In the genomic region with DNA sequence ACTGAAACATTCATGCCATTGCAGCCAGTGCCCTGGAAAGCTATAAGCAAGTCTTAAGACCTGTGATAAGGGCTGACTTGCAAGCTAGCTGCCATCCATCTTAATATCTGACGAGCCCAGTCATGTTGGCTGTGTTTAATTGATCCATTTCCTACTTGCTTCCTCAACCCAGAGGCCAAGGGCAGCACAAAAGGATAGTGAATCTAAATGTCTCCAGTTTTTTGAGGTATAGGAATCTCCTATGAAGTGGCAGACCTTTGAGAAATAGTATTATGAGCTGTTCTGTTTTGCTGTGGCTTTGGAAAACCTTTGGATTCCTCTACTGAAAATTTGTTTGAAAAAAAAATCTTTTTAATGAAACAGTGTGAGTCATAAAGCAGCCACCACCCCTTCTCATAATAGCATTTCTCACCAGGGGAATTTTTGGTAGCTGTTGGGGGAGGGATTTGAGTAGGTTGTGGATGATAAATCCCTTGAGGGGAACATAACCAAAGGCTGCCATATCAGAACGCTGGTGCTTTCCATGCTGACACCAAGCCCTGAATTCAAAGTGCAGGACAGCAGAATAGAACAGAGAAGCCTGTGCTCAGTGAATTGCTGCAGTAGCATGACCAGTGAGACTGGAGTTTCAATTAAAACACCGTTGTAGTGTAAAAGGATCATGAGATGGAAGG, we compare ENCODE assay signal across 1 cellular context.
TF ChIP-seq lines count a peak whose summit lies in the region.

No MANE protein-coding gene starts in this region.

TF ChIP-seq in K562, 482 proteins besides CTCF, POLR2A, EP300 and RAD21 (continues in another document):
- TF ChIP-seq MCM5 (IDR thresholded peaks at IDR 0.05; ENCODE audit: low read depth) (no peak), HNRNPH1 (optimal IDR thresholded peaks at IDR 0.05; ENCODE audit: low read depth, low read length) (no peak), MTA3 (IDR thresholded peaks at IDR 0.05; ENCODE audit: borderline replicate concordance) (no peak), ARNT (IDR thresholded peaks at IDR 0.05) (no peak), ZFPM2 (CRISPR knock-in tag; IDR thresholded peaks at IDR 0.05) (no peak), ZNF217 (CRISPR knock-in tag; IDR thresholded peaks at IDR 0.05) (no peak), NR2F6 (CRISPR knock-in tag; IDR thresholded peaks at IDR 0.05) (no peak), CBFA2T2 (conservative IDR thresholded peaks at IDR 0.05) (no peak), ZNF311 (CRISPR knock-in tag; IDR thresholded peaks at IDR 0.05) (no peak), LEF1 (IDR thresholded peaks at IDR 0.05) (peak; percentile 29; the same call in 1 of the 2 replicates), NFIC (IDR thresholded peaks at IDR 0.05) (no peak), SMARCE1 (IDR thresholded peaks at IDR 0.05) (peak; percentile 11; the same call in 1 of the 2 replicates), STAT5A (IDR thresholded peaks at IDR 0.05; ENCODE audit: borderline replicate concordance, low read length) (no peak), SETDB1 (IDR thresholded peaks at IDR 0.05; ENCODE audit: low read length) (no peak), ADNP (tag; IDR thresholded peaks at IDR 0.05) (no peak), EP400 (IDR thresholded peaks at IDR 0.05) (no peak), ZNF586 (CRISPR knock-in tag; conservative IDR thresholded peaks at IDR 0.05) (no peak), RCOR1 (IDR thresholded peaks at IDR 0.05; ENCODE audit: borderline replicate concordance in 1 of 2, low read depth in 2 of 2, low read length in 2 of 2) (no peak), ZNF212 (CRISPR knock-in tag; IDR thresholded peaks at IDR 0.05) (no peak), NFRKB (IDR thresholded peaks at IDR 0.05; ENCODE audit: low read depth) (no peak), JUND (IDR thresholded peaks at IDR 0.05; ENCODE audit: borderline replicate concordance, low read depth, low read length) (peak; percentile 45; the same call in 1 of the 2 replicates), JUND (tag; IDR thresholded peaks at IDR 0.05; ENCODE audit: borderline replicate concordance, low read depth, low read length) (0 out of 3 replicates have a peak, but pooled peaks have one; percentile 21), ZNF79 (CRISPR knock-in tag; IDR thresholded peaks at IDR 0.05; ENCODE audit: low read depth) (no peak), CBFA2T3 (IDR thresholded peaks at IDR 0.05) (peak; percentile 53), HDAC3 (IDR thresholded peaks at IDR 0.05; ENCODE audit: borderline replicate concordance, partially characterized antibody) (no peak), SIN3B (IDR thresholded peaks at IDR 0.05; ENCODE audit: low read depth) (no peak)
- TF ChIP-seq, protein P1, sequence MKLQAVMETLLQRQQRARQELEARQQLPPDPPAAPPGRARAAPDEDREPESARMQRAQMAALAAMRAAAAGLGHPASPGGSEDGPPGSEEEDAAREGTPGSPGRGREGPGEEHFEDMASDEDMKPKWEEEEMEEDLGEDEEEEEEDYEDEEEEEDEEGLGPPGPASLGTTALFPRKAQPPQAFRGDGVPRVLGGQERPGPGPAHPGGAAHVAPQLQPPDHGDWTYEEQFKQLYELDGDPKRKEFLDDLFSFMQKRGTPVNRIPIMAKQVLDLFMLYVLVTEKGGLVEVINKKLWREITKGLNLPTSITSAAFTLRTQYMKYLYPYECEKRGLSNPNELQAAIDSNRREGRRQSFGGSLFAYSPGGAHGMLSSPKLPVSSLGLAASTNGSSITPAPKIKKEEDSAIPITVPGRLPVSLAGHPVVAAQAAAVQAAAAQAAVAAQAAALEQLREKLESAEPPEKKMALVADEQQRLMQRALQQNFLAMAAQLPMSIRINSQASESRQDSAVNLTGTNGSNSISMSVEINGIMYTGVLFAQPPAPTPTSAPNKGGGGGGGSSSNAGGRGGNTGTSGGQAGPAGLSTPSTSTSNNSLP (IDR thresholded peaks at IDR 0.05; ENCODE audit: borderline replicate concordance, low read depth, low read length): 0 out of 2 replicates have a peak, but pooled peaks have one; percentile 38
- TF ChIP-seq, protein P2, sequence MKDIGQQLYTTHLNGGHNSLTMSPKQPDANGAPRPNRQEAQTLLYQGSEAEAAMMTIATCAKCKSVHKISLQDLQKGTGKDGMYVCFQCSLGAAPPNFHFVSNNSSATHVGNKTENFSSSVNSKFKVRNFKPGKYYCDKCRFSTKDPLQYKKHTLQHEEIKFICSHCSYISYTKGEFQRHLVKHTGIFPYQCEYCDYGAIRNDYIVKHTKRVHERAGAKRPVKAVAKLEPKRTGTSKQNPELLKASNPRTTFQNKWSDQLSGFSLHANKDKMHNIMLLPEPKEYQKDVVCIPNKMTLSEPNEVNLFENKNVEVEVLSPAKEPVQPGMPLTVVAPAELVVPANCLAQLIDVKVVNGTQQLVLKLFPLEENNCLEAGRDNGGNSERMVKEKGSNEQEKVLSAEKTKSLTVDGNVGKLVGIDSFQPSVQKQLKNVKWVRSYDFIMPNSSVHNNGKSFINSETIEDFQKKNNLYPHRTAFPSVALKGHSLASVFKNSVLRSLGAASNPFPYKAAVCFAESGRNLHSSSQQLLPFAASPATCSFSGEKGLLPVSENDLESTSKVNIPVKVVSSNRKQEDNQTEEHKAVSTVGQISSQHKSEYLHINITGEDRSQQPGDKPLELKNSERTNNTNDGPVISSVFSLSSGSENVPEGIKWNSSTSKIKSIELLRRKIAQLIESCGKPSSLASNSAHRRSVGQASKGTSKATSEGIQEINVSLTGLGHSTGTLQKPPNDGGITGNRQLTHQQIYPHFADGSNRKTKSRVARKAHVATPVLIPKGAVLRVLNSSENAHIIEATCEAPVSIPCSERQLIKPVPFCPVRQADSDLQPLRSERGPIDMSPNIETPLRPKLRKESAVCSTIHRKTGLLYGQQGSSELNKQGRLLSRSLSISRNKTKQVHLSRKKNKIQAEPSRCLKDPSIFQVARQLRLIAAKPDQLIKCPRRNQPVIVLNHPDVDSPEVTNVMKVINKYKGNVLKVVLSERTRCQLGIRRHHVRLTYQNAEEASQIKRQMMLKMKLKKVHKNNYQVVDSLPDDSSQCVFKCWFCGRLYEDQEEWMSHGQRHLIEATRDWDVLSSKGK (CRISPR knock-in tag; IDR thresholded peaks at IDR 0.05): no peak
- TF ChIP-seq, protein P3, sequence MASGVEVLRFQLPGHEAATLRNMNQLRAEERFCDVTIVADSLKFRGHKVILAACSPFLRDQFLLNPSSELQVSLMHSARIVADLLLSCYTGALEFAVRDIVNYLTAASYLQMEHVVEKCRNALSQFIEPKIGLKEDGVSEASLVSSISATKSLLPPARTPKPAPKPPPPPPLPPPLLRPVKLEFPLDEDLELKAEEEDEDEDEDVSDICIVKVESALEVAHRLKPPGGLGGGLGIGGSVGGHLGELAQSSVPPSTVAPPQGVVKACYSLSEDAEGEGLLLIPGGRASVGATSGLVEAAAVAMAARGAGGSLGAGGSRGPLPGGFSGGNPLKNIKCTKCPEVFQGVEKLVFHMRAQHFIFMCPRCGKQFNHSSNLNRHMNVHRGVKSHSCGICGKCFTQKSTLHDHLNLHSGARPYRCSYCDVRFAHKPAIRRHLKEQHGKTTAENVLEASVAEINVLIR (CRISPR knock-in tag; IDR thresholded peaks at IDR 0.05): no peak
- TF ChIP-seq, protein P4, sequence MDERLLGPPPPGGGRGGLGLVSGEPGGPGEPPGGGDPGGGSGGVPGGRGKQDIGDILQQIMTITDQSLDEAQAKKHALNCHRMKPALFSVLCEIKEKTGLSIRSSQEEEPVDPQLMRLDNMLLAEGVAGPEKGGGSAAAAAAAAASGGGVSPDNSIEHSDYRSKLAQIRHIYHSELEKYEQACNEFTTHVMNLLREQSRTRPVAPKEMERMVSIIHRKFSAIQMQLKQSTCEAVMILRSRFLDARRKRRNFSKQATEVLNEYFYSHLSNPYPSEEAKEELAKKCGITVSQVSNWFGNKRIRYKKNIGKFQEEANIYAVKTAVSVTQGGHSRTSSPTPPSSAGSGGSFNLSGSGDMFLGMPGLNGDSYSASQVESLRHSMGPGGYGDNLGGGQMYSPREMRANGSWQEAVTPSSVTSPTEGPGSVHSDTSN (CRISPR knock-in tag; IDR thresholded peaks at IDR 0.05; ENCODE audit: low read depth): no peak
- TF ChIP-seq, protein P4 (tag; conservative IDR thresholded peaks at IDR 0.05; ENCODE audit: low read depth): peak; percentile 78
- TF ChIP-seq, protein P5, sequence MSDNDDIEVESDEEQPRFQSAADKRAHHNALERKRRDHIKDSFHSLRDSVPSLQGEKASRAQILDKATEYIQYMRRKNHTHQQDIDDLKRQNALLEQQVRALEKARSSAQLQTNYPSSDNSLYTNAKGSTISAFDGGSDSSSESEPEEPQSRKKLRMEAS (CRISPR knock-in tag; IDR thresholded peaks at IDR 0.05): no peak
- TF ChIP-seq, protein P6, sequence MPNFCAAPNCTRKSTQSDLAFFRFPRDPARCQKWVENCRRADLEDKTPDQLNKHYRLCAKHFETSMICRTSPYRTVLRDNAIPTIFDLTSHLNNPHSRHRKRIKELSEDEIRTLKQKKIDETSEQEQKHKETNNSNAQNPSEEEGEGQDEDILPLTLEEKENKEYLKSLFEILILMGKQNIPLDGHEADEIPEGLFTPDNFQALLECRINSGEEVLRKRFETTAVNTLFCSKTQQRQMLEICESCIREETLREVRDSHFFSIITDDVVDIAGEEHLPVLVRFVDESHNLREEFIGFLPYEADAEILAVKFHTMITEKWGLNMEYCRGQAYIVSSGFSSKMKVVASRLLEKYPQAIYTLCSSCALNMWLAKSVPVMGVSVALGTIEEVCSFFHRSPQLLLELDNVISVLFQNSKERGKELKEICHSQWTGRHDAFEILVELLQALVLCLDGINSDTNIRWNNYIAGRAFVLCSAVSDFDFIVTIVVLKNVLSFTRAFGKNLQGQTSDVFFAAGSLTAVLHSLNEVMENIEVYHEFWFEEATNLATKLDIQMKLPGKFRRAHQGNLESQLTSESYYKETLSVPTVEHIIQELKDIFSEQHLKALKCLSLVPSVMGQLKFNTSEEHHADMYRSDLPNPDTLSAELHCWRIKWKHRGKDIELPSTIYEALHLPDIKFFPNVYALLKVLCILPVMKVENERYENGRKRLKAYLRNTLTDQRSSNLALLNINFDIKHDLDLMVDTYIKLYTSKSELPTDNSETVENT (CRISPR knock-in tag; IDR thresholded peaks at IDR 0.05): no peak
- TF ChIP-seq, protein P7, sequence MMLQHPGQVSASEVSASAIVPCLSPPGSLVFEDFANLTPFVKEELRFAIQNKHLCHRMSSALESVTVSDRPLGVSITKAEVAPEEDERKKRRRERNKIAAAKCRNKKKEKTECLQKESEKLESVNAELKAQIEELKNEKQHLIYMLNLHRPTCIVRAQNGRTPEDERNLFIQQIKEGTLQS (IDR thresholded peaks at IDR 0.05): peak; percentile 61
- TF ChIP-seq, protein P7 (CRISPR knock-in tag; conservative IDR thresholded peaks at IDR 0.05): no peak
- TF ChIP-seq, protein P8, sequence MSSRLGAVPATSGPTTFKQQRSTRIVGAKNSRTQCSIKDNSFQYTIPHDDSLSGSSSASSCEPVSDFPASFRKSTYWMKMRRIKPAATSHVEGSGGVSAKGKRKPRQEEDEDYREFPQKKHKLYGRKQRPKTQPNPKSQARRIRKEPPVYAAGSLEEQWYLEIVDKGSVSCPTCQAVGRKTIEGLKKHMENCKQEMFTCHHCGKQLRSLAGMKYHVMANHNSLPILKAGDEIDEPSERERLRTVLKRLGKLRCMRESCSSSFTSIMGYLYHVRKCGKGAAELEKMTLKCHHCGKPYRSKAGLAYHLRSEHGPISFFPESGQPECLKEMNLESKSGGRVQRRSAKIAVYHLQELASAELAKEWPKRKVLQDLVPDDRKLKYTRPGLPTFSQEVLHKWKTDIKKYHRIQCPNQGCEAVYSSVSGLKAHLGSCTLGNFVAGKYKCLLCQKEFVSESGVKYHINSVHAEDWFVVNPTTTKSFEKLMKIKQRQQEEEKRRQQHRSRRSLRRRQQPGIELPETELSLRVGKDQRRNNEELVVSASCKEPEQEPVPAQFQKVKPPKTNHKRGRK (tag; IDR thresholded peaks at IDR 0.05): no peak
